In the genomic region with DNA sequence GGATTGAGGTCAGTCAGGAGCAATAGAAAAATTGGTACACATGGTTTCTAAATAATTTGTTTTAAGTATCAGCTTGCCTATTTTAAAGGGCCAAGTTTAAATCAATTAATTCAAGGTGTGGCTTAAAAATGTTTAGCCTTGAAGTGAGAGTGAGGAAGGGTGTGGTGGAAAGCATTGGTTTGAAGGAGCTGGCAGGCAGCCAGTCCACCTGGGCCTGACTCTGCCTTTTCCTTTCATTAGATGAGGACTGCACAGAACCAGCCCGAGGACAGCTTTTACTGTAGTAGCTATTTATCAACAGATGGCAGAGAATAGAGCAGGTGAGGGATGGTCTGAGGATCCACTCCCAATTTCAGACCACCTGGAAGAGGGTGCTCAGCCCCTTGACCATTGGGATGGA, we compare ENCODE assay signal across 10 cellular contexts. TPM values are rescaled to one million over a fixed set of nuclear protein-coding genes. Genes with fewer than 3 reads are reported as not detected.
A peak's percentile ranks its signal among the peaks of the same experiment; 100 is the strongest.
DNase-seq lines count a peak whose midpoint lies in the region; ATAC-seq and TF ChIP-seq lines count a peak whose summit lies in the region.
"Had no signal": no experiment of that assay in that cellular context is flagged by ENCODE, and none has a peak within 500 bp of the region (broad histone marks: within the 10 kb centered on the region; RNA-seq: fewer than 3 reads in every experiment).

No MANE protein-coding gene starts in this region.

- DNase-seq in activated CD8-positive, alpha-beta T cell treated with anti-CD3 and anti-CD28 coated beads for 36 hours, result peak; percentile 16
- DNase-seq in activated CD8-positive, alpha-beta T cell treated with anti-CD3 and anti-CD28 coated beads, Interleukin-2, amount 10 ng/mL, durations not matched to agents 7 days and 5 days, result no peak
- DNase-seq in NCI-H2171 (lab: John Stamatoyannopoulos, UW) (peak; percentile 35), sciatic nerve (ENCODE audit: low spot score) (no peak)
- no peak for DNase-seq in activated T-cell treated with anti-CD3 and anti-CD28 coated beads, Interleukin-2, amount 50 U/mL, for 24 hours
- DNase-seq in stimulated activated CD4-positive, alpha-beta T cell treated with anti-CD3 and anti-CD28 coated beads, Interleukin-4, amount 100 ng/mL, for 1 hour, result peak; percentile 18
- DNase-seq: NCI-H446 treated with DMSO at 0.1 percent for 48 hours, SW 1271 had no signal

- intact Hi-C loops in activated CD8-positive, alpha-beta T cell treated with anti-CD3 and anti-CD28 coated beads for 36 hours (cut with micrococcal nuclease), result no loop called here
- intact Hi-C loops in sciatic nerve (cut with DNase I), result no loop called here

- CTCF ChIA-PET in activated CD8-positive, alpha-beta T cell treated with anti-CD3 and anti-CD28 coated beads for 36 hours (lab: Charles Lee), result interaction anchor here (1.2 kb wide), 1 partner anchor 9 kb away, joined by 7 read pairs; no protein-coding TSS in a partner anchor
- CTCF ChIA-PET in activated CD8-positive, alpha-beta T cell treated with anti-CD3 and anti-CD28 coated beads, Interleukin-2, amount 10 ng/mL, durations not matched to agents 7 days and 5 days (lab: Charles Lee), result interaction anchor here (0.7 to 1.6 kb wide), 2 partner anchors 41 to 45 kb away, joined by 3 to 8 read pairs; no protein-coding TSS in a partner anchor

- no peaks in the 10 kb centered on the region for H3K27me3 Mint-ChIP-seq in activated CD8-positive, alpha-beta T cell treated with anti-CD3 and anti-CD28 coated beads for 36 hours
- no peaks in the 10 kb centered on the region for H3K27me3 Mint-ChIP-seq in activated CD8-positive, alpha-beta T cell treated with anti-CD3 and anti-CD28 coated beads, Interleukin-2, amount 10 ng/mL, durations not matched to agents 7 days and 5 days (ENCODE audit: low read depth)
- no peaks in the 10 kb centered on the region for H3K27me3 Mint-ChIP-seq in activated T-cell treated with anti-CD3 and anti-CD28 coated beads, Interleukin-2, amount 50 U/mL, for 24 hours
- no peaks in the 10 kb centered on the region for H3K27me3 Mint-ChIP-seq in stimulated activated memory B cell treated with anti-CD40 and anti-IgM and Interleukin-4, amounts not matched to agents 10 μg/mL and 1 μg/mL and 100 μg/mL, for 72 hours

- no peak overlapping the region for H3K4me3 Mint-ChIP-seq in activated CD8-positive, alpha-beta T cell treated with anti-CD3 and anti-CD28 coated beads for 36 hours
- no peak overlapping the region for H3K4me3 Mint-ChIP-seq in activated CD8-positive, alpha-beta T cell treated with anti-CD3 and anti-CD28 coated beads, Interleukin-2, amount 10 ng/mL, durations not matched to agents 7 days and 5 days
- H3K4me3 Mint-ChIP-seq in activated T-cell treated with anti-CD3 and anti-CD28 coated beads, Interleukin-2, amount 50 U/mL, for 24 hours, result no peak overlapping the region
- H3K4me3 Mint-ChIP-seq in stimulated activated memory B cell treated with anti-CD40 and anti-IgM and Interleukin-4, amounts not matched to agents 10 μg/mL and 1 μg/mL and 100 μg/mL, for 72 hours, result no peak overlapping the region

- peaks cover 61% of the 10 kb centered on the region for H3K36me3 Mint-ChIP-seq in activated CD8-positive, alpha-beta T cell treated with anti-CD3 and anti-CD28 coated beads for 36 hours (ENCODE audit: low read depth)
- H3K36me3 Mint-ChIP-seq in activated CD8-positive, alpha-beta T cell treated with anti-CD3 and anti-CD28 coated beads, Interleukin-2, amount 10 ng/mL, durations not matched to agents 7 days and 5 days (ENCODE audit: low read depth), result peaks cover 66% of the 10 kb centered on the region
- H3K36me3 Mint-ChIP-seq in activated T-cell treated with anti-CD3 and anti-CD28 coated beads, Interleukin-2, amount 50 U/mL, for 24 hours (ENCODE audit: low read depth), result peaks cover 93% of the 10 kb centered on the region
- H3K36me3 Mint-ChIP-seq in stimulated activated memory B cell treated with anti-CD40 and anti-IgM and Interleukin-4, amounts not matched to agents 10 μg/mL and 1 μg/mL and 100 μg/mL, for 72 hours, result peaks cover 64% of the 10 kb centered on the region

- POLR2A ChIA-PET in activated CD8-positive, alpha-beta T cell treated with anti-CD3 and anti-CD28 coated beads for 36 hours (lab: Charles Lee), result interaction anchor here (1.0 kb wide), 1 partner anchor 12 kb away, joined by 3 read pairs; no protein-coding TSS in a partner anchor
- POLR2A ChIA-PET in activated CD8-positive, alpha-beta T cell treated with anti-CD3 and anti-CD28 coated beads, Interleukin-2, amount 10 ng/mL, durations not matched to agents 7 days and 5 days (lab: Charles Lee), result no interaction called here

- no peak for ATAC-seq in activated CD8-positive, alpha-beta T cell treated with anti-CD3 and anti-CD28 coated beads for 36 hours
- ATAC-seq in activated CD8-positive, alpha-beta T cell treated with anti-CD3 and anti-CD28 coated beads, Interleukin-2, amount 10 ng/mL, durations not matched to agents 7 days and 5 days, result no peak
- no peak for ATAC-seq in sciatic nerve
- ATAC-seq in stimulated activated memory B cell treated with anti-CD40 and anti-IgM and Interleukin-4, amounts not matched to agents 10 μg/mL and 1 μg/mL and 100 μg/mL, for 72 hours, result no peak
- ATAC-seq in GM21576 (IDR thresholded peaks at IDR 0.05; ENCODE audit: unreplicated experiment), result no peak

- peak overlapping the region; percentile 13 for H3K27ac Mint-ChIP-seq in activated CD8-positive, alpha-beta T cell treated with anti-CD3 and anti-CD28 coated beads for 36 hours
- no peak overlapping the region for H3K27ac Mint-ChIP-seq in activated CD8-positive, alpha-beta T cell treated with anti-CD3 and anti-CD28 coated beads, Interleukin-2, amount 10 ng/mL, durations not matched to agents 7 days and 5 days
- H3K27ac Mint-ChIP-seq in activated T-cell treated with anti-CD3 and anti-CD28 coated beads, Interleukin-2, amount 50 U/mL, for 24 hours, result peak overlapping the region; percentile 20
- no peak overlapping the region for H3K27ac Mint-ChIP-seq in stimulated activated memory B cell treated with anti-CD40 and anti-IgM and Interleukin-4, amounts not matched to agents 10 μg/mL and 1 μg/mL and 100 μg/mL, for 72 hours

- no peaks in the 10 kb centered on the region for H3K9me3 Mint-ChIP-seq in activated CD8-positive, alpha-beta T cell treated with anti-CD3 and anti-CD28 coated beads for 36 hours
- H3K9me3 Mint-ChIP-seq in activated CD8-positive, alpha-beta T cell treated with anti-CD3 and anti-CD28 coated beads, Interleukin-2, amount 10 ng/mL, durations not matched to agents 7 days and 5 days (ENCODE audit: insufficient read depth), result no peaks in the 10 kb centered on the region
- no peaks in the 10 kb centered on the region for H3K9me3 Mint-ChIP-seq in activated T-cell treated with anti-CD3 and anti-CD28 coated beads, Interleukin-2, amount 50 U/mL, for 24 hours
- H3K9me3 Mint-ChIP-seq in stimulated activated memory B cell treated with anti-CD40 and anti-IgM and Interleukin-4, amounts not matched to agents 10 μg/mL and 1 μg/mL and 100 μg/mL, for 72 hours, result no peaks in the 10 kb centered on the region

- peaks cover 23% of the 10 kb centered on the region for H3K4me1 Mint-ChIP-seq in activated CD8-positive, alpha-beta T cell treated with anti-CD3 and anti-CD28 coated beads for 36 hours (ENCODE audit: low read depth)
- H3K4me1 Mint-ChIP-seq in activated CD8-positive, alpha-beta T cell treated with anti-CD3 and anti-CD28 coated beads, Interleukin-2, amount 10 ng/mL, durations not matched to agents 7 days and 5 days (ENCODE audit: low read depth), result peaks cover 25% of the 10 kb centered on the region
- H3K4me1 Mint-ChIP-seq in activated T-cell treated with anti-CD3 and anti-CD28 coated beads, Interleukin-2, amount 50 U/mL, for 24 hours (ENCODE audit: low read depth), result peaks cover 20% of the 10 kb centered on the region
- H3K4me1 Mint-ChIP-seq in stimulated activated memory B cell treated with anti-CD40 and anti-IgM and Interleukin-4, amounts not matched to agents 10 μg/mL and 1 μg/mL and 100 μg/mL, for 72 hours, result no peaks in the 10 kb centered on the region

- no peak for TF ChIP-seq CTCF in activated CD8-positive, alpha-beta T cell treated with anti-CD3 and anti-CD28 coated beads for 36 hours (IDR thresholded peaks at IDR 0.05)

RNA-seq across cellular contexts. Expression of a gene that starts 42.4 kb away (rescaled TPM):
- 10 to 100 TPM; 12.2 to 12.6 TPM for total RNA-seq in activated CD8-positive, alpha-beta T cell treated with anti-CD3 and anti-CD28 coated beads for 36 hours
- 10 to 100 TPM; 10.8 to 11.1 TPM for total RNA-seq in activated CD8-positive, alpha-beta T cell treated with anti-CD3 and anti-CD28 coated beads, Interleukin-2, amount 10 ng/mL, durations not matched to agents 7 days and 5 days
- 11.3 TPM for total RNA-seq in sciatic nerve

Comparison
In these comparisons a context has a peak if more than half of its experiments do, and no peak if none do; other contexts are left out.
1. DNase-seq: peak in activated CD8-positive, alpha-beta T cell treated with anti-CD3 and anti-CD28 coated beads for 36 hours (single experiment), NCI-H2171 (single experiment) and stimulated activated CD4-positive, alpha-beta T cell treated with anti-CD3 and anti-CD28 coated beads, Interleukin-4, amount 100 ng/mL, for 1 hour (single experiment); none in activated CD8-positive, alpha-beta T cell treated with anti-CD3 and anti-CD28 coated beads, Interleukin-2, amount 10 ng/mL, durations not matched to agents 7 days and 5 days (single experiment), activated T-cell treated with anti-CD3 and anti-CD28 coated beads, Interleukin-2, amount 50 U/mL, for 24 hours (single experiment) and sciatic nerve (single experiment).
2. H3K27ac Mint-ChIP-seq: peak in activated CD8-positive, alpha-beta T cell treated with anti-CD3 and anti-CD28 coated beads for 36 hours (single experiment) and activated T-cell treated with anti-CD3 and anti-CD28 coated beads, Interleukin-2, amount 50 U/mL, for 24 hours (single experiment); none in activated CD8-positive, alpha-beta T cell treated with anti-CD3 and anti-CD28 coated beads, Interleukin-2, amount 10 ng/mL, durations not matched to agents 7 days and 5 days (single experiment) and stimulated activated memory B cell treated with anti-CD40 and anti-IgM and Interleukin-4, amounts not matched to agents 10 μg/mL and 1 μg/mL and 100 μg/mL, for 72 hours (single experiment).